1 cellular context compared by ENCODE assay signal in genomic region chr1:25896266-25896665, GRCh38.
TF ChIP-seq lines count a peak whose summit lies in the region.

No MANE protein-coding gene starts in this region.

TF ChIP-seq in HEK293, 187 proteins besides CTCF, POLR2A, EP300 and RAD21 (continued from another document):
- TF ChIP-seq ZNF362 (tag by site-specific recombination; IDR thresholded peaks at IDR 0.05) = peak; percentile 65; the same call in 1 of the 2 replicates
